ENCODE assay signal across 11 cellular contexts in the genomic region with DNA sequence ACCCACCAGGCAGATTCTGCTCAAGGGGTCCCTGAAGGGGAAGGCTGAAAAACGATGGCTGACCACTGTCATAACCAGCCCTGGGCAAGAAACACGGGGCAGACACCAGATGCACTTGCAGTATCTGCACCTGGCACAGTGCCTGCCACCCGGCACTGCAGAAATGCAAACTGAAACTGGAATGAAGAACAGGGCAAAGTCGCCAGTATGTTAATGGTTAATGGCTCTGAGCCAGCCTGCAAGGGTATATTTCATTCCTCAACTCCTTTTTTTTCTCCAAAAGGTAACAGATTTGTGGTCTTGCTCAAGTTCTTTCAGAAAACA. TPM values are rescaled to one million over a fixed set of nuclear protein-coding genes. Genes with fewer than 3 reads are reported as not detected.
DNase-seq lines count a peak whose midpoint lies in the region; ATAC-seq and TF ChIP-seq lines count a peak whose summit lies in the region.
"Had no signal": no experiment of that assay in that cellular context is flagged by ENCODE, and none has a peak within 500 bp of the region (broad histone marks: within the 10 kb centered on the region; RNA-seq: fewer than 3 reads in every experiment).

No MANE protein-coding gene starts in this region.

- intact Hi-C loops in PC-9 (cut with micrococcal nuclease; ENCODE audit: unreplicated experiment): no loop called here
- intact Hi-C loops in left lung (cut with DNase I): no loop called here
- intact Hi-C loops in naive thymus-derived CD4-positive, alpha-beta T cell (cut with micrococcal nuclease): no loop called here

- peaks cover 10 to 61% (median 20%) of the 10 kb centered on the region in 5 donors for H3K36me3 Mint-ChIP-seq in naive thymus-derived CD4-positive, alpha-beta T cell

- CTCF ChIA-PET in PC-9 (lab: Charles Lee): no interaction called here
- CTCF ChIA-PET in naive thymus-derived CD4-positive, alpha-beta T cell (lab: Charles Lee): no interaction called here

- peak overlapping the region; percentile 9; the same call in 1 of the 2 replicates for H3K27ac ChIP-seq in PC-9
- no peak overlapping the region for H3K27ac ChIP-seq in left lung
- no peak overlapping the region for H3K27ac ChIP-seq in naive thymus-derived CD4-positive, alpha-beta T cell (ENCODE audit: low read depth, low read length)

- peaks cover 16% of the 10 kb centered on the region; the same call in 1 of the 2 replicates for H3F3A ChIP-seq in PC-9 (ENCODE audit: insufficient read depth, low read depth)

- H3K4me3 ChIP-seq in PC-9 (no peak overlapping the region), left lung (no peak overlapping the region)
- no peak overlapping the region for H3K4me3 ChIP-seq in naive thymus-derived CD4-positive, alpha-beta T cell (ENCODE audit: low read length)

- H3K4me2 ChIP-seq in PC-9: peak overlapping the region; percentile 46

- H2AFZ ChIP-seq in PC-9: no peak overlapping the region

- no peaks in the 10 kb centered on the region for H3K36me3 ChIP-seq in PC-9 (ENCODE audit: low read depth)
- peaks cover 0 to 56% of the 10 kb centered on the region in 2 donors for H3K36me3 ChIP-seq in left lung
- H3K36me3 ChIP-seq in naive thymus-derived CD4-positive, alpha-beta T cell (ENCODE audit: control insufficient read depth in 2 of 3, insufficient read depth in 3 of 3, low read length in 3 of 3): peaks cover 0 to 68% (median 6%) of the 10 kb centered on the region in 3 experiments

- no TSS peak for BruUV-seq in PC-9 (replicated peaks; lab: Mats Ljungman, UMichigan)

- POLR2A ChIA-PET in PC-9 (lab: Charles Lee; ENCODE audit: unreplicated experiment): no interaction called here
- POLR2A ChIA-PET in naive thymus-derived CD4-positive, alpha-beta T cell (lab: Charles Lee): no interaction called here

- no peak overlapping the region for H3K27ac Mint-ChIP-seq in naive thymus-derived CD4-positive, alpha-beta T cell
- H3K27ac Mint-ChIP-seq: activated T-helper 1 cell treated with anti-CD3 and anti-CD28 coated beads, Interleukin-12 subunit alpha, Interleukin-12 subunit beta, Interleukin-2, Interleukin-4 antibody, amounts not matched to agents 30 ng/mL and 10 ng/mL and 1 ng/mL, durations not matched to agents 14 hours and 24 hours and 36 hours had no signal

- no peaks in the 10 kb centered on the region for H3K27me3 ChIP-seq in PC-9 (ENCODE audit: insufficient read depth, low read depth)
- no peaks in the 10 kb centered on the region for H3K27me3 ChIP-seq in left lung
- no peaks in the 10 kb centered on the region for H3K27me3 ChIP-seq in naive thymus-derived CD4-positive, alpha-beta T cell (ENCODE audit: control insufficient read depth in 2 of 2, insufficient read depth in 2 of 2, low read length in 2 of 2)

- no peaks in the 10 kb centered on the region for H3K27me3 Mint-ChIP-seq in naive thymus-derived CD4-positive, alpha-beta T cell
- H3K27me3 Mint-ChIP-seq: CD8-positive, alpha-beta memory T cell had no signal

- peak; percentile 73 for ATAC-seq in HG02759 (IDR thresholded peaks at IDR 0.05; ENCODE audit: unreplicated experiment)
- peak; percentile 34 for ATAC-seq in left lung
- ATAC-seq in HG03108 (IDR thresholded peaks at IDR 0.05; ENCODE audit: unreplicated experiment): no peak
- no peak for ATAC-seq in naive thymus-derived CD4-positive, alpha-beta T cell

- H3K79me2 ChIP-seq in PC-9 (ENCODE audit: low read depth): no peaks in the 10 kb centered on the region

- H3K4me1 ChIP-seq in PC-9 (replicated peaks; ENCODE audit: insufficient read depth) (peaks cover 27% of the 10 kb centered on the region), left lung (peaks cover 13 to 46% of the 10 kb centered on the region in 2 donors)
- no peaks in the 10 kb centered on the region for H3K4me1 ChIP-seq in naive thymus-derived CD4-positive, alpha-beta T cell (ENCODE audit: control insufficient read depth in 2 of 2, insufficient read depth in 2 of 2, low read length in 2 of 2)

- no peaks in the 10 kb centered on the region for H3K9me3 Mint-ChIP-seq in naive thymus-derived CD4-positive, alpha-beta T cell
- H3K9me3 Mint-ChIP-seq: activated T-helper 1 cell treated with anti-CD3 and anti-CD28 coated beads, Interleukin-12 subunit alpha, Interleukin-12 subunit beta, Interleukin-2, Interleukin-4 antibody, amounts not matched to agents 30 ng/mL and 10 ng/mL and 1 ng/mL, durations not matched to agents 14 hours and 24 hours and 36 hours; CD8-positive, alpha-beta memory T cell had no signal

- H3K9me2 ChIP-seq in PC-9 (ENCODE audit: insufficient read depth): no peaks in the 10 kb centered on the region

- peaks cover 13 to 26% (median 20%) of the 10 kb centered on the region in 7 donors for H3K4me1 Mint-ChIP-seq in naive thymus-derived CD4-positive, alpha-beta T cell

- H3K9me3 ChIP-seq in PC-9 (ENCODE audit: insufficient read depth, low read depth) (no peaks in the 10 kb centered on the region), left lung (no peaks in the 10 kb centered on the region)
- H3K9me3 ChIP-seq in naive thymus-derived CD4-positive, alpha-beta T cell (ENCODE audit: control insufficient read depth in 2 of 3, low read length in 3 of 3): no peaks in the 10 kb centered on the region

- in situ Hi-C loops in GM13976 (cut with MboI; ENCODE audit: low sequenced_read_pairs, unreplicated experiment): no loop called here

- DNase-seq in DMS53 treated with DMSO at 0.1 percent for 48 hours (lab: John Stamatoyannopoulos, UW; ENCODE audit: unreplicated experiment) (peak; percentile 66), PC-9 (no peak), left lung (no peak), dermis blood vessel endothelial cell (no peak), GM13976 (ENCODE audit: low spot score) (no peak)
- no peak for DNase-seq in naive thymus-derived CD4-positive, alpha-beta T cell
- DNase-seq: CD8-positive, alpha-beta memory T cell; left cardiac atrium had no signal

- TF ChIP-seq CTCF in PC-9 (conservative IDR thresholded peaks at IDR 0.05): no peak
- TF ChIP-seq CTCF in left lung (IDR thresholded peaks at IDR 0.05): no peak
- TF ChIP-seq CTCF in GM13976 (IDR thresholded peaks at IDR 0.05; ENCODE audit: borderline replicate concordance, control extremely low read depth, extremely low read depth, insufficient read depth, missing control alignments): no peak

- H4K20me1 ChIP-seq in PC-9 (ENCODE audit: insufficient read depth): peaks cover 15% of the 10 kb centered on the region

- H3K4me3 Mint-ChIP-seq in naive thymus-derived CD4-positive, alpha-beta T cell: no peak overlapping the region
- H3K4me3 Mint-ChIP-seq: activated T-helper 1 cell treated with anti-CD3 and anti-CD28 coated beads, Interleukin-12 subunit alpha, Interleukin-12 subunit beta, Interleukin-2, Interleukin-4 antibody, amounts not matched to agents 30 ng/mL and 10 ng/mL and 1 ng/mL, durations not matched to agents 14 hours and 24 hours and 36 hours; CD8-positive, alpha-beta memory T cell had no signal

RNA-seq across cellular contexts. Expression of gene MAX, which starts 31.6 kb away (rescaled TPM):
- 76.1 and 84.1 TPM in 2 replicates for total RNA-seq in PC-9 (2021)
- 10 to 100 TPM; 87.2 to 96.5 TPM for total RNA-seq in left lung
- 35.6 and 50.9 TPM in 2 replicates for total RNA-seq in dermis blood vessel endothelial cell
- 100 to 1,000 TPM; 164 to 236 (median 202) TPM for total RNA-seq in naive thymus-derived CD4-positive, alpha-beta T cell
- polyA plus RNA-seq in naive thymus-derived CD4-positive, alpha-beta T cell: 100 to 1,000 TPM; 145 to 158 TPM

Comparison
In these comparisons a context has a peak if more than half of its experiments do, and no peak if none do; other contexts are left out.
1. ATAC-seq: peak in HG02759 (single experiment) and left lung (single experiment); none in HG03108 (single experiment) and naive thymus-derived CD4-positive, alpha-beta T cell (single experiment).